In the genomic region with DNA sequence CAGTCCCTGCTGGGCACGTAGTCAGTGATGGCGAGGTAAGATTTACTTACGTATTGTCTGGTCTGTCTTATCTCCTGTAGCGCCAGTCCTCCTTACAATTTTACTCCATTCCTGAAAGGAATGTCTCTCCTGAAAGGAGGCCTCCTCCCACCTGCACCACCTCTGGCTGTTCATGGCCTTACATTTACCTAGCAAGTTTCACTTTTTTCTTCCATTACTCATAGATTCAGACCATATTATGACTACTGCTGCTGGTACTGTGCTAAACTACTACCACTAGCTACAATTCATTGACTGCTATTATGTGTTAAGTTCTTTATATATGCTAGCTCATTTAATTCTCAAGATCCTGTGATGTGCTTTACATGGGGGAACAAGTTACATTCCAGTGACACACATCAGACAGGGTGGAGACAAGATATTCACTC, we compare ENCODE assay signal across 20 cellular contexts.
DNase-seq lines count a peak whose midpoint lies in the region; ATAC-seq, FAIRE-seq and TF ChIP-seq lines count a peak whose summit lies in the region.
"Had no signal": no experiment of that assay in that cellular context is flagged by ENCODE, and none has a peak within 500 bp of the region (broad histone marks: within the 10 kb centered on the region; RNA-seq: fewer than 3 reads in every experiment).

No MANE protein-coding gene starts in this region.

- no peaks in the 10 kb centered on the region for H3K36me3 Mint-ChIP-seq in immature natural killer cell
- H3K36me3 Mint-ChIP-seq: CD8-positive, alpha-beta memory T cell had no signal

- H3K27ac ChIP-seq in A549 (no peak overlapping the region), RWPE1 (no peak overlapping the region), lower lobe of right lung (no peak overlapping the region)
- H3K27ac ChIP-seq: BLaER1 treated with 17β-estradiol and CSF1 and Interleukin-3, amounts not matched to agents 10 nM and 100 nM; SJCRH30 had no signal

- no peaks in the 10 kb centered on the region for H3K27me3 ChIP-seq in lower lobe of right lung (ENCODE audit: low read depth)
- H3K27me3 ChIP-seq: BLaER1 treated with 17β-estradiol and CSF1 and Interleukin-3, amounts not matched to agents 10 nM and 100 nM; SJCRH30 had no signal

- intact Hi-C loops in lower lobe of right lung (cut with DNase I): no loop called here

- H3K4me3 Mint-ChIP-seq in immature natural killer cell: no peak overlapping the region
- H3K4me3 Mint-ChIP-seq: CD8-positive, alpha-beta memory T cell had no signal

- H3K4me2 ChIP-seq in A549: no peak overlapping the region
- H3K4me2 ChIP-seq: BLaER1 treated with 17β-estradiol and CSF1 and Interleukin-3, amounts not matched to agents 10 nM and 100 nM had no signal

- H3K4me3 ChIP-seq in A549 (no peak overlapping the region), lower lobe of right lung (no peak overlapping the region)
- H3K4me3 ChIP-seq: BLaER1 treated with 17β-estradiol and CSF1 and Interleukin-3, amounts not matched to agents 10 nM and 100 nM; SJCRH30 had no signal

- no peak for FAIRE-seq in A549 (lab: Jason Lieb, UNC)
- FAIRE-seq: GM12892 had no signal

- TF ChIP-seq POLR2A in A549 (IDR thresholded peaks at IDR 0.05; ENCODE audit: low read length): no peak

- DNase-seq in A549 (ENCODE audit: low read depth in 1 of 2, low spot score in 1 of 2) (no peak), RWPE1 (ENCODE audit: low spot score) (peak; percentile 25), lower lobe of right lung (no peak), NCI-H774 (lab: John Stamatoyannopoulos, UW) (no peak), H4 (ENCODE audit: low spot score) (no peak), immature natural killer cell (no peak)
- DNase-seq: 8988T; CD8-positive, alpha-beta memory T cell; DND-41; GF-D8; GOT3; IMR-90; Karpas-422; NCI-H187 treated with DMSO at 0.1 percent for 48 hours; NCI-H526 treated with DMSO at 0.1 percent for 48 hours; SJCRH30 had no signal

- H3K36me3 ChIP-seq in lower lobe of right lung: no peaks in the 10 kb centered on the region
- H3K36me3 ChIP-seq: BLaER1 treated with 17β-estradiol and CSF1 and Interleukin-3, amounts not matched to agents 10 nM and 100 nM; SJCRH30 had no signal

- WGBS in A549 (ENCODE audit: missing lambda C conversion rate): 92% methylated on average over 4 of the region's 4 CpGs

- no peak for TF ChIP-seq EP300 in A549 (IDR thresholded peaks at IDR 0.05)

- POLR2A ChIA-PET in A549 (lab: Yijun Ruan, JAX): no interaction called here
- POLR2A ChIA-PET in RWPE1 (lab: Yijun Ruan, JAX; ENCODE audit: low non-redundant PET): no interaction called here

- TF ChIP-seq RAD21 in A549 (conservative IDR thresholded peaks at IDR 0.05 in 1 of 2, IDR thresholded peaks at IDR 0.05 in 1 of 2): no peak

- H3K27me3 Mint-ChIP-seq in immature natural killer cell (ENCODE audit: low read depth in 3 of 3): peaks cover 0 to 6% (median 0%) of the 10 kb centered on the region in 3 donors
- H3K27me3 Mint-ChIP-seq: CD8-positive, alpha-beta memory T cell had no signal

- 0 out of 3 replicates have a peak, but pooled peaks cover 3% of the 10 kb centered on the region for H3K4me1 ChIP-seq in A549
- H3K4me1 ChIP-seq in lower lobe of right lung: no peaks in the 10 kb centered on the region
- H3K4me1 ChIP-seq: BLaER1 treated with 17β-estradiol and CSF1 and Interleukin-3, amounts not matched to agents 10 nM and 100 nM had no signal

- H3K9me3 Mint-ChIP-seq in immature natural killer cell: peaks cover 0 to 13% (median 7%) of the 10 kb centered on the region in 6 donors

- TF ChIP-seq CTCF in A549 (IDR thresholded peaks at IDR 0.05) (no peak), RWPE1 (conservative IDR thresholded peaks at IDR 0.05; ENCODE audit: low read depth) (no peak), lower lobe of right lung (IDR thresholded peaks at IDR 0.05) (no peak)

- H3K4me1 Mint-ChIP-seq in immature natural killer cell: no peaks in the 10 kb centered on the region
- H3K4me1 Mint-ChIP-seq: CD8-positive, alpha-beta memory T cell had no signal

- H3K9me3 ChIP-seq in A549 (no peaks in the 10 kb centered on the region), lower lobe of right lung (no peaks in the 10 kb centered on the region)
- H3K9me3 ChIP-seq: BLaER1 treated with 17β-estradiol and CSF1 and Interleukin-3, amounts not matched to agents 10 nM and 100 nM had no signal

- CTCF ChIA-PET in A549 (lab: Yijun Ruan, JAX): no interaction called here
- CTCF ChIA-PET in RWPE1 (lab: Yijun Ruan, JAX): no interaction called here

- ATAC-seq in A549: peak; percentile 72 to 84; a peak in 5 of 6 replicates
- peak; percentile 84 for ATAC-seq in esophagus mucosa
- peak; percentile 34 to 75 for ATAC-seq in lower lobe of right lung
- no peak for ATAC-seq in GM18868 (IDR thresholded peaks at IDR 0.05; ENCODE audit: unreplicated experiment)

- H3K27ac Mint-ChIP-seq in immature natural killer cell: no peak overlapping the region
- H3K27ac Mint-ChIP-seq: CD8-positive, alpha-beta memory T cell had no signal

TF ChIP-seq in A549, 52 proteins besides CTCF, POLR2A, EP300 and RAD21:
- TF ChIP-seq EHF (CRISPR knock-in tag; IDR thresholded peaks at IDR 0.05) (no peak), GATA3 (IDR thresholded peaks at IDR 0.05; ENCODE audit: borderline replicate concordance) (no peak), BHLHE40 (IDR thresholded peaks at IDR 0.05; ENCODE audit: low read depth, low read length) (no peak), RARB (CRISPR knock-in tag; IDR thresholded peaks at IDR 0.05) (no peak), MAFK (IDR thresholded peaks at IDR 0.05; ENCODE audit: partially characterized antibody) (no peak), RFX5 (IDR thresholded peaks at IDR 0.05) (no peak), EHMT2 (IDR thresholded peaks at IDR 0.05; ENCODE audit: low read depth) (no peak), ZC3H11A (IDR thresholded peaks at IDR 0.05) (no peak), KDM1A (IDR thresholded peaks at IDR 0.05; ENCODE audit: low read depth) (no peak), NPAS2 (CRISPR knock-in tag; IDR thresholded peaks at IDR 0.05; ENCODE audit: borderline replicate concordance) (no peak), JUN (IDR thresholded peaks at IDR 0.05) (no peak), TP53 (CRISPR knock-in tag; IDR thresholded peaks at IDR 0.05) (no peak)
